In the genomic region with DNA sequence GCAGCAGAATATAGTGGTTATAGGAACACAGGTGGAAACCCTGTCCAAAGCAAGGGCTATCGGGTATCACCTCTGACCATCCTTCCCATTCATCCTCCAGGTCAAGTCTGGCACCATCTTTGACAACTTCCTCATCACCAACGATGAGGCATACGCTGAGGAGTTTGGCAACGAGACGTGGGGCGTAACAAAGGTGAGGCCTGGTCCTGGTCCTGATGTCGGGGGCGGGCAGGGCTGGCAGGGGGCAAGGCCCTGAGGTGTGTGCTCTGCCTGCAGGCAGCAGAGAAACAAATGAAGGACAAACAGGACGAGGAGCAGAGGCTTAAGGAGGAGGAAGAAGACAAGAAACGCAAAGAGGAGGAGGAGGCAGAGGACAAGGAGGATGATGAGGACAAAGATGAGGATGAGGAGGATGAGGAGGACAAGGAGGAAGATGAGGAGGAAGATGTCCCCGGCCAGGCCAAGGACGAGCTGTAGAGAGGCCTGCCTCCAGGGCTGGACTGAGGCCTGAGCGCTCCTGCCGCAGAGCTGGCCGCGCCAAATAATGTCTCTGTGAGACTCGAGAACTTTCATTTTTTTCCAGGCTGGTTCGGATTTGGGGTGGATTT, we compare ENCODE assay signal across 1 cellular context.
TF ChIP-seq lines count a peak whose summit lies in the region.

No MANE protein-coding gene starts in this region.

TF ChIP-seq in H1, 55 proteins besides CTCF, POLR2A, EP300 and RAD21:
- no peak for TF ChIP-seq GTF2F1 (IDR thresholded peaks at IDR 0.05; ENCODE audit: borderline replicate concordance, low read depth, low read length)
- peak; percentile 39; the same call in 1 of the 2 replicates for TF ChIP-seq SP1 (IDR thresholded peaks at IDR 0.05; ENCODE audit: low read depth, low read length)
- no peak for TF ChIP-seq JUND (IDR thresholded peaks at IDR 0.05; ENCODE audit: low read length)
- no peak for TF ChIP-seq BRCA1 (IDR thresholded peaks at IDR 0.05; ENCODE audit: low read depth, low read length)
- TF ChIP-seq FOSL1 (IDR thresholded peaks at IDR 0.05; ENCODE audit: insufficient read depth, low read depth, low read length) = no peak
- no peak for TF ChIP-seq CBX5 (IDR thresholded peaks at IDR 0.05; ENCODE audit: low read depth, low read length)
- TF ChIP-seq YY1 (IDR thresholded peaks at IDR 0.05; ENCODE audit: low read depth, low read length) = no peak
- no peak for TF ChIP-seq RNF2 (IDR thresholded peaks at IDR 0.05; ENCODE audit: borderline replicate concordance, low read depth, low read length, missing control alignments, poor library complexity, severe bottlenecking)
- TF ChIP-seq POLR2AphosphoS5 (IDR thresholded peaks at IDR 0.05; ENCODE audit: low read depth, low read length) = 0 out of 2 replicates have a peak, but pooled peaks have one; percentile 8
